8 cellular contexts compared by ENCODE assay signal in genomic region chr5:150487199-150488061, GRCh38. TPM values are rescaled to one million over a fixed set of nuclear protein-coding genes. Genes with fewer than 3 reads are reported as not detected.
DNase-seq lines count a peak whose midpoint lies in the region; ATAC-seq and TF ChIP-seq lines count a peak whose summit lies in the region.

No MANE protein-coding gene starts in this region.

- H3K36me3 Mint-ChIP-seq in activated T-helper 17 cell treated with anti-CD3 and anti-CD28 coated beads, Interleukin-2, amount 50 U/mL, for 72 hours (ENCODE audit: low read depth), result no peaks in the 10 kb centered on the region

- H3K9me3 ChIP-seq in heart left ventricle (no peaks in the 10 kb centered on the region), trophoblast cell (ENCODE audit: insufficient read depth, low read depth, low read length) (no peaks in the 10 kb centered on the region)

- H2AK5ac ChIP-seq in trophoblast cell (ENCODE audit: low read length), result peak overlapping the region; percentile 88

- H3K18ac ChIP-seq in trophoblast cell (ENCODE audit: low read length), result peak overlapping the region; percentile 88

- H2AFZ ChIP-seq in trophoblast cell (ENCODE audit: insufficient read depth, low read length, poor library complexity), result peak overlapping the region; percentile 30

- peak overlapping the region; percentile 50 for H3K4me3 Mint-ChIP-seq in activated T-helper 17 cell treated with anti-CD3 and anti-CD28 coated beads, Interleukin-2, amount 50 U/mL, for 72 hours

- peak; percentile 7 for DNase-seq in NCI-H1092 treated with DMSO at 0.1 percent for 48 hours (lab: John Stamatoyannopoulos, UW)
- no peak for DNase-seq in NCI-H1092 (lab: John Stamatoyannopoulos, UW)
- no peak for DNase-seq in LNCaP clone FGC (ENCODE audit: low read depth)
- peak in 3 of 5 donors; percentile 46 to 70 (median 60) for DNase-seq in heart left ventricle
- DNase-seq in trophoblast cell, result peak in 1 of 2 donors; percentile 23
- DNase-seq in NCI-H526 treated with DMSO at 0.1 percent for 48 hours (lab: John Stamatoyannopoulos, UW), result no peak
- DNase-seq in amniotic stem cell (lab: John Stamatoyannopoulos, UW), result no peak

- peak overlapping the region; percentile 99 for H3K4ac ChIP-seq in trophoblast cell (ENCODE audit: low read depth, low read length)

- no peak overlapping the region for H3K27ac Mint-ChIP-seq in activated T-helper 17 cell treated with anti-CD3 and anti-CD28 coated beads, Interleukin-2, amount 50 U/mL, for 72 hours

- H2BK12ac ChIP-seq in trophoblast cell (ENCODE audit: low read length), result peak overlapping the region; percentile 73

- 28 to 35% (median 29%) methylated on average over 10 of the region's 10 CpGs for WGBS in heart left ventricle, 4 donors
- no CpG with 5 or more reads among the region's 10 CpGs for WGBS in trophoblast cell (ENCODE audit: extremely low coverage, insufficient coverage, insufficient read length)

- peak overlapping the region; percentile 83 for H3K4me3 ChIP-seq in LNCaP clone FGC (ENCODE audit: low read depth, low read length)
- peak overlapping the region; percentile 70 to 100 (median 97) for H3K4me3 ChIP-seq in heart left ventricle
- peak overlapping the region; percentile 95 for H3K4me3 ChIP-seq in trophoblast cell (ENCODE audit: low read depth, low read length)

- H4K8ac ChIP-seq in trophoblast cell (ENCODE audit: low read depth, low read length), result peak overlapping the region; percentile 71

- peak overlapping the region; percentile 57 for H3K4me2 ChIP-seq in trophoblast cell (ENCODE audit: low read length)

- H4K12ac ChIP-seq in trophoblast cell (ENCODE audit: low read depth, low read length), result peak overlapping the region; percentile 49

- H3K4me1 Mint-ChIP-seq in activated T-helper 17 cell treated with anti-CD3 and anti-CD28 coated beads, Interleukin-2, amount 50 U/mL, for 72 hours, result no peaks in the 10 kb centered on the region

- H3K36me3 ChIP-seq in heart left ventricle (peaks cover 0 to 9% (median 0%) of the 10 kb centered on the region in 9 donors), trophoblast cell (ENCODE audit: control insufficient read depth in 1 of 2, insufficient read depth in 2 of 2, low read length in 2 of 2) (peaks cover 12 to 17% of the 10 kb centered on the region in 2 experiments)

- H3K9ac ChIP-seq in trophoblast cell (ENCODE audit: low read length), result peak overlapping the region; percentile 54

- H2BK5ac ChIP-seq in trophoblast cell (ENCODE audit: low read depth, low read length, poor library complexity), result peak overlapping the region; percentile 92

- H4K91ac ChIP-seq in trophoblast cell (ENCODE audit: low read depth, low read length), result peak overlapping the region; percentile 100

- TF ChIP-seq CTCF in LNCaP clone FGC (IDR thresholded peaks at IDR 0.05; ENCODE audit: control insufficient read depth, extremely low read depth, insufficient read depth), result peak; percentile 40
- peak in 7 of 12 donors; percentile 15 to 50 (median 27) for TF ChIP-seq CTCF in heart left ventricle (IDR thresholded peaks at IDR 0.05)

- H3K23ac ChIP-seq in trophoblast cell (ENCODE audit: low read length), result no peak overlapping the region

- peaks cover 48% of the 10 kb centered on the region for H3K79me2 ChIP-seq in trophoblast cell (ENCODE audit: control insufficient read depth, insufficient read depth, low read length, poor library complexity)

- H3K79me1 ChIP-seq in trophoblast cell (ENCODE audit: low read length), result peaks cover 64% of the 10 kb centered on the region

- ATAC-seq in activated T-helper 17 cell treated with anti-CD3 and anti-CD28 coated beads, Interleukin-2, amount 50 U/mL, for 72 hours (replicated peaks), result no peak
- peak; percentile 23 to 53 (median 32) for ATAC-seq in heart left ventricle

- no peaks in the 10 kb centered on the region for H3K9me3 Mint-ChIP-seq in activated T-helper 17 cell treated with anti-CD3 and anti-CD28 coated beads, Interleukin-2, amount 50 U/mL, for 72 hours

- H3K27ac ChIP-seq in heart left ventricle (peak overlapping the region; percentile 94 to 100 (median 97)), trophoblast cell (ENCODE audit: low read depth, low read length) (peak overlapping the region; percentile 100)

- H3K27me3 ChIP-seq in heart left ventricle (no peaks in the 10 kb centered on the region), trophoblast cell (ENCODE audit: insufficient read depth, low read length) (no peaks in the 10 kb centered on the region)

- TF ChIP-seq POLR2A in heart left ventricle (IDR thresholded peaks at IDR 0.05), result no peak

- H3K4me1 ChIP-seq in heart left ventricle, result peaks cover 34 to 68% (median 60%) of the 10 kb centered on the region in 12 donors
- H3K4me1 ChIP-seq in trophoblast cell (ENCODE audit: control insufficient read depth in 1 of 2, insufficient read depth in 2 of 2, low read length in 2 of 2), result peaks cover 48 to 57% of the 10 kb centered on the region in 2 experiments

- intact Hi-C loops in heart left ventricle (cut with DNase I), result loop anchor here in 9 of 10 donors (2.0 to 10.0 kb wide), 5 partner anchors 35 to 57 kb away; no protein-coding TSS in a partner anchor

- peak overlapping the region; percentile 87 for H3K14ac ChIP-seq in trophoblast cell (ENCODE audit: low read length)

- peak overlapping the region; percentile 90 for H2BK120ac ChIP-seq in trophoblast cell (ENCODE audit: insufficient read depth, low read length, poor library complexity)

- peaks cover 11% of the 10 kb centered on the region for H3K27me3 Mint-ChIP-seq in activated T-helper 17 cell treated with anti-CD3 and anti-CD28 coated beads, Interleukin-2, amount 50 U/mL, for 72 hours

RNA-seq across cellular contexts. Expression of gene NDST1, which starts 20.5 kb away (rescaled TPM):
- 1 to 10 TPM in 1 of 2 donors, under 1 TPM in 1; 0.48 to 1.8 TPM for total RNA-seq in activated T-helper 17 cell treated with anti-CD3 and anti-CD28 coated beads, Interleukin-2, amount 50 U/mL, for 72 hours
- total RNA-seq in heart left ventricle, result 100 to 1,000 TPM in 2 of 9 donors, 10 to 100 TPM in 7; 50.2 to 156 (median 68.5) TPM
- 10 to 100 TPM; 32.1 to 53.5 TPM for polyA plus RNA-seq in heart left ventricle
- polyA plus RNA-seq in trophoblast cell (2013), result 98.1 and 98.9 TPM in 2 replicates

RNA-seq across cellular contexts. Expression of gene RPS14, which starts 37.9 kb away (rescaled TPM):
- 1,000 to 10,000 TPM; 2,772 to 2,939 TPM for total RNA-seq in activated T-helper 17 cell treated with anti-CD3 and anti-CD28 coated beads, Interleukin-2, amount 50 U/mL, for 72 hours
- 1,000 to 10,000 TPM; 1,031 to 1,428 (median 1,294) TPM for total RNA-seq in heart left ventricle
- polyA plus RNA-seq in heart left ventricle, result 1,000 to 10,000 TPM; 1,822 to 3,474 TPM
- polyA plus RNA-seq in trophoblast cell (2013), result 2,982 and 3,060 TPM in 2 replicates

Comparison
In these comparisons a context has a peak if more than half of its experiments do, and no peak if none do; other contexts are left out.
1. DNase-seq: peak in NCI-H1092 treated with DMSO at 0.1 percent for 48 hours (single experiment) and heart left ventricle (3 of 5); none in NCI-H1092 (single experiment), LNCaP clone FGC (single experiment), NCI-H526 treated with DMSO at 0.1 percent for 48 hours (single experiment) and amniotic stem cell (single experiment).
2. RNA of gene NDST1, which starts 20.5 kb away (total RNA-seq): 50.2 to 156 TPM in heart left ventricle; 0.48 to 1.8 TPM in activated T-helper 17 cell treated with anti-CD3 and anti-CD28 coated beads, Interleukin-2, amount 50 U/mL, for 72 hours; every median in the first group is over 10 times any median in the second.
3. Peak in every context shown above with its lines, with median percentiles within 50 percentile points of each other: H3K4me3 ChIP-seq.